In the genomic region with DNA sequence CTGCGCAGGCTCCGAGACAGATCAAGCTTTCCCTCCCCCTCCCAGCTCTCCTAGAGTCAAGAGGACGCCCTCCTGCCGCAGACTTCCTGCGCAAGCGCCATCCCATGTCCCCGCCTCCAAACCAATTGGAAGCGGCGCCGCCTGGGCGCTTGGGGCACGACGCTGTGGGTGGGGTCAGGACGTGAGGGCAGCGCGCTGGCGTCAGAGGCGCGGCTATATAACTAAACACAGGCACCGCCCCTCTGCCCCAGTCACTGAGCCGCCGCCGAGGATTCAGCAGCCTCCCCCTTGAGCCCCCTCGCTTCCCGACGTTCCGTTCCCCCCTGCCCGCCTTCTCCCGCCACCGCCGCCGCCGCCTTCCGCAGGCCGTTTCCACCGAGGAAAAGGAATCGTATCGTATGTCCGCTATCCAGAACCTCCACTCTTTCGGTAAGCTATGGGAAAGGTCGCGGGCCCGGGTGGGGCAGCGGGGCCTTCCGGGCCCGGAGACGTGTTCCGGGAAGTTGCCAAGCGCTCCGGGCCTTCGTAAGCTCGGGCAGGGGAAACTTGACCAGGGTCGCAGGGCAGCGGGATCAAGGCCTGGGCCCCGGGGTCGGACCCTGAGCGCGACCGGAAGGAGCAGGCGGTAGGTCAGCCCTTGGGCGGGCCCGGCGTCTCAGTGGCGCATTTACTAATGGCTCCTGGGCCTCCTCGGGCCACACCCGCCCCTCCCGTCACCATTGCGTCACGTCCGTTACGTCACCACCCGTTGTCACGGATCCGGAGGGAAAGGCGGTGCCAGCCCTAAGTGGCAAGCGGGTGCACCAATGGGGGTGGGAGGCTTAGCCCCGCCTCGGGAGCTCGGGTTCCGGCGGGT, we compare ENCODE assay signal across 8 cellular contexts. TPM values are rescaled to one million over a fixed set of nuclear protein-coding genes. Genes with fewer than 3 reads are reported as not detected.
A peak's percentile ranks its signal among the peaks of the same experiment; 100 is the strongest.
DNase-seq lines count a peak whose midpoint lies in the region; ATAC-seq lines count a peak whose summit lies in the region.

A gene (plus strand): TSS at position 245 of the 856 bp plus-strand sequence. CDS start 154 bp downstream, at position 399.

- DNase-seq in C1 segment of cervical spinal cord (lab: John Stamatoyannopoulos, UW) (peak; percentile 89 to 100 (median 99)), NCI-H748 treated with DMSO at 0.1 percent for 48 hours (lab: John Stamatoyannopoulos, UW) (peak; percentile 96), dedifferentiated amniotic fluid mesenchymal stem cell (ENCODE audit: extremely low spot score) (peak; percentile 99), left lobe of liver (ENCODE audit: low spot score) (peak; percentile 100)
- DNase-seq in activated CD4-positive, alpha-beta T cell treated with anti-CD3 and anti-CD28 coated beads, Interleukin-2, amount 50 U/mL, for 24 hours (ENCODE audit: low read depth in 1 of 2, low spot score in 1 of 2), result peak; percentile 100
- DNase-seq in stimulated activated CD4-positive, alpha-beta T cell treated with anti-CD3 and anti-CD28 coated beads, Interleukin-2, amount 100 ng/mL, for 4 hours (ENCODE audit: low read depth), result peak; percentile 100

- ATAC-seq in GM19372 (IDR thresholded peaks at IDR 0.05; ENCODE audit: low read depth, unreplicated experiment) (peak; percentile 69), HG03558 (IDR thresholded peaks at IDR 0.05; ENCODE audit: extremely low read depth, unreplicated experiment) (peak; percentile 58), left lobe of liver (peak; percentile 85)

RNA-seq across cellular contexts. Expression of the gene that starts here (rescaled TPM):
- total RNA-seq in left lobe of liver, result 257 TPM

Comparison
In these comparisons a context has a peak if more than half of its experiments do, and no peak if none do; other contexts are left out.
1. Peak in every context shown above with its lines: DNase-seq and ATAC-seq.